ENCODE assay signal across 9 cellular contexts in genomic region chr2:222561817-222562424, GRCh38.
DNase-seq lines count a peak whose midpoint lies in the region; ATAC-seq and TF ChIP-seq lines count a peak whose summit lies in the region.
"Had no signal": no experiment of that assay in that cellular context is flagged by ENCODE, and none has a peak within 500 bp of the region (broad histone marks: within the 10 kb centered on the region; RNA-seq: fewer than 3 reads in every experiment).

No MANE protein-coding gene starts in this region.

- peaks cover 8% of the 10 kb centered on the region for H3K4me1 Mint-ChIP-seq in stimulated activated effector memory CD8-positive, alpha-beta T cell treated with anti-CD3 and anti-CD28 coated beads, Interleukin-12 subunit alpha, Interleukin-12 subunit beta, amount 100 ng/mL, for 72 hours

- no peak overlapping the region for H3K27ac Mint-ChIP-seq in stimulated activated effector memory CD8-positive, alpha-beta T cell treated with anti-CD3 and anti-CD28 coated beads, Interleukin-12 subunit alpha, Interleukin-12 subunit beta, amount 100 ng/mL, for 72 hours

- no peak overlapping the region for H3K4me3 ChIP-seq in astrocyte of the cerebellum (ENCODE audit: low read depth, low read length)
- H3K4me3 ChIP-seq: thoracic aorta had no signal

- in situ Hi-C loops in astrocyte of the cerebellum (cut with HindIII; ENCODE audit: low sequenced_read_pairs) = no loop called here

- no peaks in the 10 kb centered on the region for H3K9me3 Mint-ChIP-seq in stimulated activated effector memory CD8-positive, alpha-beta T cell treated with anti-CD3 and anti-CD28 coated beads, Interleukin-12 subunit alpha, Interleukin-12 subunit beta, amount 100 ng/mL, for 72 hours

- peak; percentile 85 for TF ChIP-seq CTCF in astrocyte of the cerebellum (IDR thresholded peaks at IDR 0.05; ENCODE audit: low read depth, low read length, missing control alignments)

- no peak for DNase-seq in activated CD4-positive, CD25-positive, alpha-beta regulatory T cell treated with anti-CD3 and anti-CD28 coated beads, Interleukin-2, amount 50 U/mL, for 72 hours
- DNase-seq in HK-2 (ENCODE audit: unreplicated experiment) = peak; percentile 32
- DNase-seq in NOMO-1 (lab: John Stamatoyannopoulos, UW; ENCODE audit: unreplicated experiment in 2 of 2) = peak; percentile 61 to 67
- peak; percentile 76 for DNase-seq in astrocyte of the cerebellum (ENCODE audit: low read depth)
- peak; percentile 52 for DNase-seq in iPS DF 19.7 (ENCODE audit: low read depth, low spot score)
- peak; percentile 3 to 54 for DNase-seq in stimulated activated effector memory CD8-positive, alpha-beta T cell treated with anti-CD3 and anti-CD28 coated beads, Interleukin-12 subunit alpha, Interleukin-12 subunit beta, amount 100 ng/mL, for 72 hours (ENCODE audit: low spot score in 2 of 2)

- ATAC-seq in activated CD4-positive, CD25-positive, alpha-beta regulatory T cell treated with anti-CD3 and anti-CD28 coated beads, Interleukin-2, amount 50 U/mL, for 24 hours = peak; percentile 45 to 78
- peak; percentile 86 for ATAC-seq in GM21526 (IDR thresholded peaks at IDR 0.05; ENCODE audit: low FRiP score, unreplicated experiment)
- ATAC-seq in stimulated activated effector memory CD8-positive, alpha-beta T cell treated with anti-CD3 and anti-CD28 coated beads, Interleukin-12 subunit alpha, Interleukin-12 subunit beta, amount 100 ng/mL, for 72 hours = peak; percentile 52

- peaks cover 11% of the 10 kb centered on the region for H3K36me3 Mint-ChIP-seq in stimulated activated effector memory CD8-positive, alpha-beta T cell treated with anti-CD3 and anti-CD28 coated beads, Interleukin-12 subunit alpha, Interleukin-12 subunit beta, amount 100 ng/mL, for 72 hours

- no peak overlapping the region for H3K4me3 Mint-ChIP-seq in stimulated activated effector memory CD8-positive, alpha-beta T cell treated with anti-CD3 and anti-CD28 coated beads, Interleukin-12 subunit alpha, Interleukin-12 subunit beta, amount 100 ng/mL, for 72 hours
